In genomic region chrX:37926700-37927099, GRCh38 we compare ENCODE assay signal across 9 cellular contexts.
A peak's percentile ranks its signal among the peaks of the same experiment; 100 is the strongest.
DNase-seq lines count a peak whose midpoint lies in the region; ATAC-seq and TF ChIP-seq lines count a peak whose summit lies in the region.
"Had no signal": no experiment of that assay in that cellular context is flagged by ENCODE, and none has a peak within 500 bp of the region (broad histone marks: within the 10 kb centered on the region; RNA-seq: fewer than 3 reads in every experiment).

No MANE protein-coding gene starts in this region.

- no peak for TF ChIP-seq EP300 in gastroesophageal sphincter (IDR thresholded peaks at IDR 0.05)

- in situ Hi-C loops in KBM-7 (cut with MboI; ENCODE audit: low pct_unique_long_range_greater_than_20kb, low sequenced_read_pairs) = no loop called here

- H3K4me1 ChIP-seq in gastroesophageal sphincter = no peaks in the 10 kb centered on the region

- H3K36me3 ChIP-seq in GM06990 (ENCODE audit: control insufficient read depth, insufficient read depth, low read length) (no peaks in the 10 kb centered on the region), gastroesophageal sphincter (no peaks in the 10 kb centered on the region)

- H3K27ac ChIP-seq in gastroesophageal sphincter = no peak overlapping the region
- H3K27ac ChIP-seq: skin epidermis had no signal

- no peak for TF ChIP-seq POLR2A in gastroesophageal sphincter (IDR thresholded peaks at IDR 0.05)

- WGBS in gastroesophageal sphincter (ENCODE audit: low coverage in 1 of 2), 2 donors = 4 to 29% methylated on average over 2 of the region's 2 CpGs

- DNase-seq in GM06990 (ENCODE audit: extremely low read depth, insufficient read length) (no peak), KBM-7 (peak; percentile 52), SKM-1 (lab: John Stamatoyannopoulos, UW; ENCODE audit: unreplicated experiment) (peak; percentile 7), superior temporal gyrus (ENCODE audit: extremely low spot score) (peak; percentile 23)
- no peak for DNase-seq in stimulated activated CD4-positive, alpha-beta T cell treated with anti-CD3 and anti-CD28 coated beads, Interleukin-4, amount 100 ng/mL, for 1 hour

- ATAC-seq in gastroesophageal sphincter = no peak
- no peak for ATAC-seq in HG03442 (IDR thresholded peaks at IDR 0.05; ENCODE audit: unreplicated experiment)
- no peak for ATAC-seq in HG02610 (IDR thresholded peaks at IDR 0.05; ENCODE audit: unreplicated experiment)

- no peak overlapping the region for H3K4me3 ChIP-seq in GM06990 (replicated peaks; ENCODE audit: low read depth, low read length)
- H3K4me3 ChIP-seq in gastroesophageal sphincter = no peak overlapping the region
- H3K4me3 ChIP-seq: skin epidermis had no signal

- TF ChIP-seq CTCF in GM06990 (IDR thresholded peaks at IDR 0.05; ENCODE audit: insufficient read depth, low read length, poor library complexity, severe bottlenecking) (peak; percentile 50), gastroesophageal sphincter (IDR thresholded peaks at IDR 0.05) (peak in 3 of 4 experiments; percentile 41 to 52 (median 51))

- H3K9me3 ChIP-seq in gastroesophageal sphincter = no peaks in the 10 kb centered on the region

- H3K27me3 ChIP-seq in GM06990 (replicated peaks; ENCODE audit: control insufficient read depth, insufficient read depth, low read length) = no peaks in the 10 kb centered on the region
- H3K27me3 ChIP-seq in gastroesophageal sphincter = no peaks in the 10 kb centered on the region

Comparison
In these comparisons a context has a peak if more than half of its experiments do, and no peak if none do; other contexts are left out.
1. DNase-seq: peak in KBM-7 (single experiment), SKM-1 (single experiment) and superior temporal gyrus (single experiment); none in GM06990 (single experiment) and stimulated activated CD4-positive, alpha-beta T cell treated with anti-CD3 and anti-CD28 coated beads, Interleukin-4, amount 100 ng/mL, for 1 hour (single experiment).